21 cellular contexts compared by ENCODE assay signal in genomic region chr7:73896454-73896853, GRCh38. TPM values are rescaled to one million over a fixed set of nuclear protein-coding genes. Genes with fewer than 3 reads are reported as not detected.
A peak's percentile ranks its signal among the peaks of the same experiment; 100 is the strongest.
DNase-seq lines count a peak whose midpoint lies in the region; ATAC-seq and TF ChIP-seq lines count a peak whose summit lies in the region.
"Had no signal": no experiment of that assay in that cellular context is flagged by ENCODE, and none has a peak within 500 bp of the region (broad histone marks: within the 10 kb centered on the region; RNA-seq: fewer than 3 reads in every experiment).

No MANE protein-coding gene starts in this region.

- no TSS peak for BruUV-seq in mammary epithelial cell (replicated peaks; lab: Mats Ljungman, UMichigan)

- H4K20me1 ChIP-seq in mammary epithelial cell (ENCODE audit: insufficient read depth, low read length) (no peaks in the 10 kb centered on the region), osteoblast (ENCODE audit: insufficient read depth, low read length) (no peaks in the 10 kb centered on the region)

- H2AFZ ChIP-seq in ACC112 (ENCODE audit: low read length, unreplicated experiment), result no peak overlapping the region
- H2AFZ ChIP-seq in mammary epithelial cell (ENCODE audit: low read depth, low read length), result no peak overlapping the region
- H2AFZ ChIP-seq in osteoblast (ENCODE audit: low read length), result no peak overlapping the region

- H3K9me3 ChIP-seq in mammary epithelial cell (replicated peaks; ENCODE audit: insufficient read depth, low read length) (no peaks in the 10 kb centered on the region), osteoblast (ENCODE audit: low read depth, low read length) (no peaks in the 10 kb centered on the region)

- in situ Hi-C loops in mammary epithelial cell (cut with MboI; ENCODE audit: low sequenced_read_pairs in 2 of 2), result no loop called here

- no peak overlapping the region for H3K9ac ChIP-seq in mammary epithelial cell (ENCODE audit: insufficient read depth, low read length)

- intact Hi-C loops in mammary epithelial cell (cut with micrococcal nuclease), result loop anchor here (10.0 kb wide), 1 partner anchor 118 kb away; no protein-coding TSS in a partner anchor

- H3K27ac ChIP-seq in ACC112 (ENCODE audit: low read depth, low read length), result peak overlapping the region; percentile 89
- no peak overlapping the region for H3K27ac ChIP-seq in mammary epithelial cell (ENCODE audit: insufficient read depth, low read depth, low read length)
- H3K27ac ChIP-seq in osteoblast (ENCODE audit: low read depth, low read length), result peak overlapping the region; percentile 97
- H3K27ac ChIP-seq: cardiac muscle cell had no signal

- TF ChIP-seq CTCF in mammary epithelial cell (conservative IDR thresholded peaks at IDR 0.05 in 1 of 2, IDR thresholded peaks at IDR 0.05 in 1 of 2; ENCODE audit: extremely low read depth in 1 of 2, insufficient read depth in 1 of 2, low read depth in 1 of 2, low read length in 2 of 2), result no peak
- no peak for TF ChIP-seq CTCF in osteoblast (IDR thresholded peaks at IDR 0.05; ENCODE audit: extremely low read depth, low read depth, low read length)

- H3K4me3 ChIP-seq in ACC112 (ENCODE audit: low read depth, low read length) (no peak overlapping the region), mammary epithelial cell (replicated peaks in 1 of 3; ENCODE audit: insufficient read depth in 1 of 3, low read depth in 2 of 3, low read length in 3 of 3) (no peak overlapping the region), osteoblast (ENCODE audit: insufficient read depth, low read length) (no peak overlapping the region)
- H3K4me3 ChIP-seq: cardiac muscle cell had no signal

- no peak for ATAC-seq in naive thymus-derived CD8-positive, alpha-beta T cell
- no peak for ATAC-seq in HG03521 (IDR thresholded peaks at IDR 0.05; ENCODE audit: unreplicated experiment)

- H3K27me3 ChIP-seq in ACC112 (ENCODE audit: insufficient read depth, low read length) (no peaks in the 10 kb centered on the region), mammary epithelial cell (ENCODE audit: insufficient read depth, low read length) (peaks cover 6% of the 10 kb centered on the region), osteoblast (ENCODE audit: insufficient read depth, low read length) (no peaks in the 10 kb centered on the region)
- H3K27me3 ChIP-seq: cardiac muscle cell had no signal

- H3K4me2 ChIP-seq in mammary epithelial cell (ENCODE audit: insufficient read depth, low read depth, low read length) (no peak overlapping the region), osteoblast (ENCODE audit: insufficient read depth, low read length) (no peak overlapping the region)

- no peaks in the 10 kb centered on the region for H3K79me2 ChIP-seq in ACC112 (ENCODE audit: control insufficient read depth, insufficient read depth, low read length, unreplicated experiment)
- H3K79me2 ChIP-seq in mammary epithelial cell (ENCODE audit: insufficient read depth, low read length), result no peaks in the 10 kb centered on the region
- H3K79me2 ChIP-seq in osteoblast (ENCODE audit: insufficient read depth, low read length), result no peaks in the 10 kb centered on the region

- H3K4me1 ChIP-seq in ACC112 (ENCODE audit: control insufficient read depth, insufficient read depth, low read length, unreplicated experiment) (peaks cover 62% of the 10 kb centered on the region), mammary epithelial cell (ENCODE audit: insufficient read depth, low read length) (peaks cover 6% of the 10 kb centered on the region), osteoblast (ENCODE audit: insufficient read depth, low read length) (peaks cover 69% of the 10 kb centered on the region)

- H3K27ac Mint-ChIP-seq in naive thymus-derived CD8-positive, alpha-beta T cell, result no peak overlapping the region
- H3K27ac Mint-ChIP-seq: activated naive CD4-positive, alpha-beta T cell treated with anti-CD3 and anti-CD28 coated beads, Interleukin-2, amount 50 U/mL, for 24 hours; CD8-positive, alpha-beta memory T cell; stimulated activated naive CD8-positive, alpha-beta T cell treated with anti-CD3 and anti-CD28 coated beads, Interleukin-15, Interleukin-2, amounts not matched to agents 100 ng/mL and 50 ng/mL, for 24 hours had no signal

- peaks cover 0 to 14% (median 9%) of the 10 kb centered on the region in 3 donors for H3K36me3 Mint-ChIP-seq in naive thymus-derived CD8-positive, alpha-beta T cell
- H3K36me3 Mint-ChIP-seq: activated naive CD4-positive, alpha-beta T cell treated with anti-CD3 and anti-CD28 coated beads, Interleukin-2, amount 50 U/mL, for 24 hours had no signal

- CTCF ChIA-PET in mammary epithelial cell (lab: Charles Lee; ENCODE audit: low non-redundant PET), result interaction anchor here (0.6 kb wide), 1 partner anchor 28 kb away, joined by 8 read pairs; no protein-coding TSS in a partner anchor

- POLR2A ChIA-PET in naive thymus-derived CD8-positive, alpha-beta T cell (lab: Charles Lee), result interaction anchor here (0.6 kb wide), 1 partner anchor 12 kb away, joined by 3 read pairs; no protein-coding TSS in a partner anchor

- H3K4me3 Mint-ChIP-seq in naive thymus-derived CD8-positive, alpha-beta T cell, result no peak overlapping the region
- H3K4me3 Mint-ChIP-seq: activated naive CD4-positive, alpha-beta T cell treated with anti-CD3 and anti-CD28 coated beads, Interleukin-2, amount 50 U/mL, for 24 hours; CD8-positive, alpha-beta memory T cell; stimulated activated naive CD8-positive, alpha-beta T cell treated with anti-CD3 and anti-CD28 coated beads, Interleukin-15, Interleukin-2, amounts not matched to agents 100 ng/mL and 50 ng/mL, for 24 hours had no signal

- H3K4me1 Mint-ChIP-seq in naive thymus-derived CD8-positive, alpha-beta T cell, result peaks cover 0 to 1% (median 0%) of the 10 kb centered on the region in 4 donors
- H3K4me1 Mint-ChIP-seq: activated naive CD4-positive, alpha-beta T cell treated with anti-CD3 and anti-CD28 coated beads, Interleukin-2, amount 50 U/mL, for 24 hours; CD8-positive, alpha-beta memory T cell had no signal

- peaks cover 0 to 17% (median 4%) of the 10 kb centered on the region in 9 donors for H3K9me3 Mint-ChIP-seq in naive thymus-derived CD8-positive, alpha-beta T cell

- peak; percentile 40 for DNase-seq in HPDE6-E6E7 (ENCODE audit: extremely low spot score)
- peak; percentile 46 for DNase-seq in mammary epithelial cell
- DNase-seq in osteoblast (ENCODE audit: insufficient read length, low spot score, missing footprints), result peak; percentile 71
- DNase-seq in glomerular visceral epithelial cell (ENCODE audit: extremely low spot score), result no peak
- no peak for DNase-seq in NCI-H774 (lab: John Stamatoyannopoulos, UW)
- no peak for DNase-seq in naive thymus-derived CD8-positive, alpha-beta T cell
- DNase-seq: activated CD4-positive, alpha-beta T cell treated with anti-CD3 and anti-CD28 coated beads for 4 hours; CD8-positive, alpha-beta memory T cell; MM.1S; NCI-H2081; posterior cingulate gyrus; stimulated activated CD4-positive, alpha-beta T cell treated with anti-CD3 and anti-CD28 coated beads, Interleukin-12 subunit alpha, Interleukin-12 subunit beta, amount 100 ng/mL, for 4 hours had no signal

- dilution Hi-C loops in mammary epithelial cell (cut with HindIII; ENCODE audit: low sequenced_read_pairs), result loop anchor here (5.0 kb wide), 1 partner anchor 121 kb away; no protein-coding TSS in a partner anchor

- H3K36me3 ChIP-seq in ACC112 (ENCODE audit: insufficient read depth, low read length) (no peaks in the 10 kb centered on the region), mammary epithelial cell (ENCODE audit: insufficient read depth, low read length) (no peaks in the 10 kb centered on the region), osteoblast (ENCODE audit: insufficient read depth, low read length) (no peaks in the 10 kb centered on the region)
- H3K36me3 ChIP-seq: cardiac muscle cell had no signal

- peaks cover 0 to 8% (median 0%) of the 10 kb centered on the region in 5 donors for H3K27me3 Mint-ChIP-seq in naive thymus-derived CD8-positive, alpha-beta T cell
- H3K27me3 Mint-ChIP-seq: activated naive CD4-positive, alpha-beta T cell treated with anti-CD3 and anti-CD28 coated beads, Interleukin-2, amount 50 U/mL, for 24 hours; stimulated activated naive CD8-positive, alpha-beta T cell treated with anti-CD3 and anti-CD28 coated beads, Interleukin-15, Interleukin-2, amounts not matched to agents 100 ng/mL and 50 ng/mL, for 24 hours had no signal

- WGBS in mammary epithelial cell (ENCODE audit: low coverage, missing lambda C conversion rate), result 75% methylated on average over 1 of the region's 1 CpG

RNA-seq across cellular contexts. Expression of gene TMEM270, which starts 35.5 kb away (rescaled TPM):
- total RNA-seq in mammary epithelial cell, result not detected
- polyA plus RNA-seq in mammary epithelial cell, result not detected
- polyA minus RNA-seq in mammary epithelial cell, result not detected
- total RNA-seq in osteoblast, result not detected in 2 replicates
- total RNA-seq in naive thymus-derived CD8-positive, alpha-beta T cell, result not detected
- polyA plus RNA-seq in naive thymus-derived CD8-positive, alpha-beta T cell, result not detected
- total RNA-seq: A673; cardiac muscle cell; CD8-positive, alpha-beta memory T cell; glomerular endothelial cell; T-helper 2 cell treated with Interferon-gamma antibody and Interleukin-4, amounts not matched to agents 100 ng/mL and 5 ng/mL, for 36 hours had no signal
- polyA plus RNA-seq: cardiac muscle cell; CD8-positive, alpha-beta memory T cell; keratinocyte had no signal

RNA-seq across cellular contexts. Expression of gene METTL27, which starts 54.1 kb away (rescaled TPM):
- total RNA-seq in mammary epithelial cell (1 to 10 TPM; 8.5 to 9.1 TPM), osteoblast (8.7 and 8.8 TPM in 2 replicates)
- polyA plus RNA-seq in mammary epithelial cell, result 11.0 TPM
- polyA minus RNA-seq in mammary epithelial cell, result 3.6 TPM
- 1 to 10 TPM; 3.0 to 4.4 TPM for total RNA-seq in naive thymus-derived CD8-positive, alpha-beta T cell
- polyA plus RNA-seq in naive thymus-derived CD8-positive, alpha-beta T cell, result 1 to 10 TPM in 2 of 3 donors, under 1 TPM in 1; 0.52 to 3.2 (median 1.5) TPM
- total RNA-seq: A673; CD8-positive, alpha-beta memory T cell had no signal
- polyA plus RNA-seq: CD8-positive, alpha-beta memory T cell had no signal

Comparison
In these comparisons a context has a peak if more than half of its experiments do, and no peak if none do; other contexts are left out.
1. DNase-seq: peak in HPDE6-E6E7 (single experiment), mammary epithelial cell (single experiment) and osteoblast (single experiment); none in glomerular visceral epithelial cell (single experiment), NCI-H774 (single experiment) and naive thymus-derived CD8-positive, alpha-beta T cell (0 of 10).